7 cellular contexts compared by ENCODE assay signal in genomic region chr9:138128027-138128426, GRCh38.
DNase-seq lines count a peak whose midpoint lies in the region; ATAC-seq, FAIRE-seq and TF ChIP-seq lines count a peak whose summit lies in the region.
"Not testable (repeated sequence)": the region's sequence is repeated elsewhere in the genome, so short reads cannot be mapped to it uniquely, and the experiment has no call there.

No MANE protein-coding gene starts in this region.

- not testable (repeated sequence) for H3K36me3 ChIP-seq in K562 (ENCODE audit: control insufficient read depth, insufficient read depth, low read length); HepG2 (replicated peaks in 1 of 2; ENCODE audit: control insufficient read depth in 1 of 2, insufficient read depth in 2 of 2, low read length in 2 of 2); naive thymus-derived CD4-positive, alpha-beta T cell (ENCODE audit: control insufficient read depth in 2 of 3, insufficient read depth in 3 of 3, low read length in 3 of 3)

- TF ChIP-seq RAD21 in A549 (conservative IDR thresholded peaks at IDR 0.05 in 1 of 2, IDR thresholded peaks at IDR 0.05 in 1 of 2); K562 (CRISPR knock-in tag; conservative IDR thresholded peaks at IDR 0.05 in 1 of 2, IDR thresholded peaks at IDR 0.05 in 1 of 2); HepG2 (CRISPR knock-in tag; IDR thresholded peaks at IDR 0.05): not testable (repeated sequence)

- not testable (repeated sequence) for H3K27me3 ChIP-seq in K562 (ENCODE audit: control insufficient read depth in 2 of 2, insufficient read depth in 2 of 2, low read length in 2 of 2); HepG2 (ENCODE audit: control insufficient read depth in 1 of 2, insufficient read depth in 2 of 2, low read length in 2 of 2); naive thymus-derived CD4-positive, alpha-beta T cell (ENCODE audit: control insufficient read depth in 2 of 2, insufficient read depth in 2 of 2, low read length in 2 of 2)

- not testable (repeated sequence) for H3K4me1 ChIP-seq in A549; K562 (replicated peaks in 1 of 2; ENCODE audit: control insufficient read depth in 2 of 2, insufficient read depth in 2 of 2, low read length in 2 of 2); HepG2 (ENCODE audit: insufficient read depth, low read length); naive thymus-derived CD4-positive, alpha-beta T cell (ENCODE audit: control insufficient read depth in 2 of 2, insufficient read depth in 2 of 2, low read length in 2 of 2)

- POLR2A ChIA-PET in A549 (lab: Yijun Ruan, JAX); K562 (lab: Yijun Ruan, JAX); HepG2 (lab: Yijun Ruan, JAX); naive thymus-derived CD4-positive, alpha-beta T cell (lab: Charles Lee): not testable (repeated sequence)

- not testable (repeated sequence) for H3K4me3 Mint-ChIP-seq in T-helper 17 cell; naive thymus-derived CD4-positive, alpha-beta T cell; stimulated activated naive CD8-positive, alpha-beta T cell treated with anti-CD3 and anti-CD28 coated beads, Interleukin-15, amount 100 ng/mL, for 72 hours

- DNase-seq in A549 (ENCODE audit: low read depth in 1 of 2, low spot score in 1 of 2); T-helper 17 cell; K562 (ENCODE audit: extremely low read depth in 1 of 4, low spot score in 3 of 4); HepG2 (ENCODE audit: low spot score); naive thymus-derived CD4-positive, alpha-beta T cell; stimulated activated naive CD8-positive, alpha-beta T cell treated with anti-CD3 and anti-CD28 coated beads, Interleukin-15, amount 100 ng/mL, for 72 hours: not testable (repeated sequence)
- peak in 2 of 3 experiments; percentile 33 to 58 for DNase-seq in NCI-H1417 (lab: John Stamatoyannopoulos, UW)

- not testable (repeated sequence) for TF ChIP-seq EP300 in A549 (IDR thresholded peaks at IDR 0.05); K562 (IDR thresholded peaks at IDR 0.05; ENCODE audit: low read length); HepG2 (IDR thresholded peaks at IDR 0.05; ENCODE audit: low read depth in 2 of 2, low read length in 2 of 2); HepG2 (CRISPR knock-in tag; IDR thresholded peaks at IDR 0.05; ENCODE audit: borderline replicate concordance)

- H3K9ac ChIP-seq in K562 (ENCODE audit: insufficient read depth in 1 of 2, low read depth in 2 of 2, low read length in 2 of 2); HepG2 (ENCODE audit: insufficient read depth, low read depth, low read length): not testable (repeated sequence)

- not testable (repeated sequence) for H2AFZ ChIP-seq in K562 (ENCODE audit: low read depth, low read length); HepG2 (ENCODE audit: low read length)

- not testable (repeated sequence) for H3K27ac ChIP-seq in A549; K562 (ENCODE audit: extremely low read depth, low read depth, low read length); HepG2 (ENCODE audit: extremely low read length, insufficient read depth, low read length); naive thymus-derived CD4-positive, alpha-beta T cell (ENCODE audit: low read depth, low read length)

- not testable (repeated sequence) for TF ChIP-seq POLR2A in A549 (IDR thresholded peaks at IDR 0.05; ENCODE audit: low read length); K562 (conservative IDR thresholded peaks at IDR 0.05); HepG2 (IDR thresholded peaks at IDR 0.05; ENCODE audit: insufficient read depth in 1 of 2, low read depth in 2 of 2, low read length in 2 of 2)

- not testable (repeated sequence) for H3K4me1 Mint-ChIP-seq in T-helper 17 cell; naive thymus-derived CD4-positive, alpha-beta T cell; stimulated activated naive CD8-positive, alpha-beta T cell treated with anti-CD3 and anti-CD28 coated beads, Interleukin-15, amount 100 ng/mL, for 72 hours

- H3K27me3 Mint-ChIP-seq in T-helper 17 cell; naive thymus-derived CD4-positive, alpha-beta T cell; stimulated activated naive CD8-positive, alpha-beta T cell treated with anti-CD3 and anti-CD28 coated beads, Interleukin-15, amount 100 ng/mL, for 72 hours: not testable (repeated sequence)

- H3K36me3 Mint-ChIP-seq in T-helper 17 cell (ENCODE audit: low read depth); naive thymus-derived CD4-positive, alpha-beta T cell: not testable (repeated sequence)

- in situ Hi-C loops in K562 (cut with MboI); HepG2 (cut with HindIII; ENCODE audit: extremely low pct_ligation_motif_present, low pct_unique_long_range_greater_than_20kb): not testable (repeated sequence)

- peak overlapping the region; percentile 86 for H3K27ac Mint-ChIP-seq in T-helper 17 cell
- H3K27ac Mint-ChIP-seq in naive thymus-derived CD4-positive, alpha-beta T cell; stimulated activated naive CD8-positive, alpha-beta T cell treated with anti-CD3 and anti-CD28 coated beads, Interleukin-15, amount 100 ng/mL, for 72 hours: not testable (repeated sequence)

- H3K9me3 Mint-ChIP-seq in naive thymus-derived CD4-positive, alpha-beta T cell; stimulated activated naive CD8-positive, alpha-beta T cell treated with anti-CD3 and anti-CD28 coated beads, Interleukin-15, amount 100 ng/mL, for 72 hours: not testable (repeated sequence)

- not testable (repeated sequence) for BruUV-seq in K562 (replicated peaks; lab: Mats Ljungman, UMichigan); HepG2 (replicated peaks; lab: Mats Ljungman, UMichigan)

- intact Hi-C loops in K562 (cut with micrococcal nuclease); HepG2 (cut with micrococcal nuclease; ENCODE audit: unreplicated experiment); naive thymus-derived CD4-positive, alpha-beta T cell (cut with micrococcal nuclease): not testable (repeated sequence)

- not testable (repeated sequence) for H4K20me1 ChIP-seq in K562 (replicated peaks; ENCODE audit: control insufficient read depth, insufficient read depth, low read length); HepG2 (ENCODE audit: insufficient read depth, low read length)

- not testable (repeated sequence) for H3K9me3 ChIP-seq in A549; T-helper 17 cell (ENCODE audit: control insufficient read depth, low read length, poor library complexity, severe bottlenecking); K562 (replicated peaks; ENCODE audit: control insufficient read depth, insufficient read depth, low read depth, low read length); HepG2 (ENCODE audit: low read length); naive thymus-derived CD4-positive, alpha-beta T cell (ENCODE audit: control insufficient read depth in 2 of 3, low read length in 3 of 3)

- not testable (repeated sequence) for H3K9me1 ChIP-seq in K562 (ENCODE audit: control insufficient read depth, insufficient read depth, low read length)

- WGBS in A549 (ENCODE audit: missing lambda C conversion rate): 83% methylated on average over 5 of the region's 12 CpGs
- no CpG with 5 or more reads among the region's 12 CpGs for WGBS in K562 (ENCODE audit: insufficient coverage, low coverage, missing lambda C conversion rate)
- 67% methylated on average over 11 of the region's 12 CpGs for WGBS in HepG2 (ENCODE audit: low lambda C conversion rate)

- not testable (repeated sequence) for H3K4me3 ChIP-seq in A549; K562; HepG2 (replicated peaks in 1 of 3; ENCODE audit: insufficient read depth in 1 of 3, low read depth in 2 of 3, low read length in 3 of 3); naive thymus-derived CD4-positive, alpha-beta T cell (ENCODE audit: low read length)

- not testable (repeated sequence) for H3K79me2 ChIP-seq in K562 (ENCODE audit: control insufficient read depth, insufficient read depth, low read length); HepG2 (ENCODE audit: insufficient read depth, low read length)

- FAIRE-seq in A549 (lab: Jason Lieb, UNC): not testable (repeated sequence)
- FAIRE-seq in K562 (lab: Jason Lieb, UNC) (peak; percentile 37), HepG2 (lab: Jason Lieb, UNC) (peak; percentile 40)

- ATAC-seq in A549: peak; percentile 28 to 35; a peak in 1 of 6 replicates
- not testable (repeated sequence) for ATAC-seq in T-helper 17 cell, K562, HepG2
- ATAC-seq in naive thymus-derived CD4-positive, alpha-beta T cell: peak; percentile 23
- ATAC-seq in stimulated activated naive CD8-positive, alpha-beta T cell treated with anti-CD3 and anti-CD28 coated beads, Interleukin-15, amount 100 ng/mL, for 72 hours: peak; percentile 5

- TF ChIP-seq CTCF in A549 (IDR thresholded peaks at IDR 0.05); K562 (IDR thresholded peaks at IDR 0.05 in 2 of 3, conservative IDR thresholded peaks at IDR 0.05 in 1 of 3; ENCODE audit: insufficient read depth in 2 of 3, low read depth in 1 of 3, low read length in 3 of 3); HepG2 (CRISPR knock-in tag; IDR thresholded peaks at IDR 0.05): not testable (repeated sequence)

- not testable (repeated sequence) for H3K4me2 ChIP-seq in A549; K562 (ENCODE audit: insufficient read depth, low read length); HepG2 (ENCODE audit: low read depth, low read length)

- CTCF ChIA-PET in A549 (lab: Yijun Ruan, JAX); K562 (lab: Yijun Ruan, JAX; ENCODE audit: low intra/inter-chr PET ratio); HepG2 (lab: Yijun Ruan, JAX; ENCODE audit: low intra/inter-chr PET ratio, low total read pairs); naive thymus-derived CD4-positive, alpha-beta T cell (lab: Charles Lee): not testable (repeated sequence)
